ENCODE assay signal across 9 cellular contexts in the genomic region with DNA sequence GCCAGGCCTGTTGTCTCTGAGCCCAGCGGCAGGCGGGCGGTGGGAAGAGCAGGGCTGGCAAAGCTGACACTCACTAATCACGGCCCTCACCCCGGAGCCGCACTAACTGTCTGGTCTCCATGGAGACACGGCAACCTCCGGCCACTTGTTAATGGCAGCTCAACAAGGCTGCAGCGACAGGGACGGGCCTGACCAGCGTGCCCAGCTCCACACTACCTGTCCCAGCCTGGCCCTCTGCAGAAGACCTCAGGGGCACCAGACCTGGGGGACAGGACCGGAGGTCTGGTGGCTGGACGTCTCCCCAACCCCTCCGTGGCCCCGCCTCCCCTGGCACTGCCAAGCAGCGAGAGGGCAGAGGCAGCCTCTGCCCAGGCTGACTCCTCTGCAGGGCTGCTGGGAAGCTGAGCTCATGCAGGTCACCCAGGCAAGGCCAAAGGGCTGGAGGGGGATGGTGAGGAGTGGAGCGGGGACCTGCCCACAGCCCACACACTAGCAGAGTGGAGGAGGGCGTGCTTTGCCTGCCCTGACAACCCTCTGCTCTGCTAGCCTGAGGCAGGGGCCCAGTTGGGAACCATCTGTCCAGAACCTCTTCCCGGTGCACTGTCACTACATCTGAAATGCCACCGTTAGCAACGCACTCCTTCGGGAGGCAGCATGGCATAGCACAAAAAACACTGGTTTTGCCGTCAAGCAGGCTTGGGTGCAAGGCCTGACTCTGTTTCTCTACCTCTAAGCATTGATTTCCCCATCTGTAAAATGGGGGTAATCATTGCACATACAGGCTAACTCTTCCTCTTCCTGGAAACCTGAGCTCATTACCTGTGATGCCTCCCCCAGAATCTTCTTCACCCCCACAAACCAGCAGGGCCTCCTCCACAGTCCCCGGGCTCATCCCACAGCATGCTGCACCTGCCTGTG. TPM values are rescaled to one million over a fixed set of nuclear protein-coding genes. Genes with fewer than 3 reads are reported as not detected.
DNase-seq lines count a peak whose midpoint lies in the region; ATAC-seq lines count a peak whose summit lies in the region.
"Had no signal": no experiment of that assay in that cellular context is flagged by ENCODE, and none has a peak within 500 bp of the region (broad histone marks: within the 10 kb centered on the region; RNA-seq: fewer than 3 reads in every experiment).

No MANE protein-coding gene starts in this region.

- H3K4me1 ChIP-seq in mucosa of rectum (ENCODE audit: control insufficient read depth in 2 of 2, insufficient read depth in 2 of 2, low read length in 2 of 2) = peaks cover 38 to 68% of the 10 kb centered on the region in 2 donors

- no peaks in the 10 kb centered on the region for H3K9me3 Mint-ChIP-seq in stimulated activated naive CD8-positive, alpha-beta T cell treated with anti-CD3 and anti-CD28 coated beads, Interleukin-15, Interleukin-2, amounts not matched to agents 100 ng/mL and 50 ng/mL, for 24 hours

- H3K27ac Mint-ChIP-seq in stimulated activated naive CD8-positive, alpha-beta T cell treated with anti-CD3 and anti-CD28 coated beads, Interleukin-15, Interleukin-2, amounts not matched to agents 100 ng/mL and 50 ng/mL, for 24 hours = peak overlapping the region; percentile 98

- peak overlapping the region in 1 of 2 donors; percentile 53 for H3K9ac ChIP-seq in mucosa of rectum (ENCODE audit: low read depth in 1 of 2, low read length in 2 of 2)

- H3K4me1 Mint-ChIP-seq in stimulated activated naive CD8-positive, alpha-beta T cell treated with anti-CD3 and anti-CD28 coated beads, Interleukin-15, Interleukin-2, amounts not matched to agents 100 ng/mL and 50 ng/mL, for 24 hours (ENCODE audit: low read depth) = peaks cover 58% of the 10 kb centered on the region

- no peak for DNase-seq in stimulated activated naive CD8-positive, alpha-beta T cell treated with anti-CD3 and anti-CD28 coated beads, Interleukin-15, Interleukin-2, amounts not matched to agents 100 U/mL and 50 U/mL, for 24 hours
- DNase-seq in mesenteric fat pad (ENCODE audit: low spot score) (no peak), SW 1271 (lab: John Stamatoyannopoulos, UW) (no peak), GM19240 (ENCODE audit: insufficient read length, low spot score) (no peak)

- no peaks in the 10 kb centered on the region for H3K27me3 Mint-ChIP-seq in stimulated activated naive CD8-positive, alpha-beta T cell treated with anti-CD3 and anti-CD28 coated beads, Interleukin-15, Interleukin-2, amounts not matched to agents 100 ng/mL and 50 ng/mL, for 24 hours

- H3K27ac ChIP-seq in cingulate gyrus (ENCODE audit: low read depth, low read length) (peak overlapping the region; percentile 89), mucosa of rectum (ENCODE audit: low read depth in 2 of 2, low read length in 2 of 2) (peak overlapping the region; percentile 94 to 97)
- H3K27ac ChIP-seq: neutrophil had no signal

- H3K36me3 ChIP-seq in mucosa of rectum (ENCODE audit: control insufficient read depth in 2 of 2, insufficient read depth in 2 of 2, low read length in 2 of 2) = no peaks in the 10 kb centered on the region
- H3K36me3 ChIP-seq: neutrophil had no signal

- H3K4me3 Mint-ChIP-seq in stimulated activated naive CD8-positive, alpha-beta T cell treated with anti-CD3 and anti-CD28 coated beads, Interleukin-15, Interleukin-2, amounts not matched to agents 100 ng/mL and 50 ng/mL, for 24 hours = no peak overlapping the region

- no peaks in the 10 kb centered on the region for H3K9me3 ChIP-seq in mucosa of rectum (ENCODE audit: control insufficient read depth in 2 of 2, low read length in 2 of 2)
- H3K9me3 ChIP-seq: neutrophil had no signal

- H3K27me3 ChIP-seq in mucosa of rectum (ENCODE audit: control insufficient read depth in 2 of 2, insufficient read depth in 2 of 2, low read length in 2 of 2) = no peaks in the 10 kb centered on the region

- no peaks in the 10 kb centered on the region for H3K36me3 Mint-ChIP-seq in stimulated activated naive CD8-positive, alpha-beta T cell treated with anti-CD3 and anti-CD28 coated beads, Interleukin-15, Interleukin-2, amounts not matched to agents 100 ng/mL and 50 ng/mL, for 24 hours (ENCODE audit: low read depth)

- ATAC-seq in stimulated activated naive CD8-positive, alpha-beta T cell treated with anti-CD3 and anti-CD28 coated beads, Interleukin-15, Interleukin-2, amounts not matched to agents 100 U/mL and 50 U/mL, for 24 hours = no peak
- ATAC-seq in GM21576 (IDR thresholded peaks at IDR 0.05; ENCODE audit: unreplicated experiment) = no peak

- H3K4me3 ChIP-seq in mucosa of rectum (ENCODE audit: low read length in 2 of 2) = peak overlapping the region in 1 of 2 donors; percentile 21

RNA-seq across cellular contexts. Expression of a gene that starts 29.6 kb away (rescaled TPM):
- 156 TPM for total RNA-seq in mesenteric fat pad
